In genomic region chr5:81303563-81303962, GRCh38 we compare ENCODE assay signal across 14 cellular contexts. TPM values are rescaled to one million over a fixed set of nuclear protein-coding genes. Genes with fewer than 3 reads are reported as not detected.
DNase-seq lines count a peak whose midpoint lies in the region; ATAC-seq, FAIRE-seq and TF ChIP-seq lines count a peak whose summit lies in the region.
"Had no signal": no experiment of that assay in that cellular context is flagged by ENCODE, and none has a peak within 500 bp of the region (broad histone marks: within the 10 kb centered on the region; RNA-seq: fewer than 3 reads in every experiment).

No MANE protein-coding gene starts in this region.

- TF ChIP-seq CTCF in AG09319 (IDR thresholded peaks at IDR 0.05; ENCODE audit: low read depth, low read length) (no peak), WERI-Rb-1 (IDR thresholded peaks at IDR 0.05; ENCODE audit: low read depth, low read length) (no peak)

- DNase-seq in AG09319 (ENCODE audit: extremely low read depth, low read depth) (peak; percentile 37), H54 (ENCODE audit: insufficient read length, low spot score) (peak; percentile 12), hepatic stellate cell (ENCODE audit: low spot score) (peak; percentile 12), WERI-Rb-1 (no peak), mucosa of gallbladder (ENCODE audit: low spot score) (no peak), GOT3 (lab: John Stamatoyannopoulos, UW) (no peak)
- no peak for DNase-seq in activated T-helper 1 cell treated with anti-CD3 and anti-CD28 coated beads, Interleukin-12 subunit alpha, Interleukin-12 subunit beta, Interleukin-2, Interleukin-4 antibody, amounts not matched to agents 30 ng/mL and 10 ng/mL and 1 ng/mL, durations not matched to agents 14 hours and 24 hours and 36 hours (ENCODE audit: low spot score)
- DNase-seq: activated CD4-positive, alpha-beta T cell treated with anti-CD3 and anti-CD28 coated beads, Interleukin-2, amount 50 U/mL, for 48 hours; DMS79 treated with DMSO at 0.1 percent for 48 hours; NCI-H2029 treated with DMSO at 0.1 percent for 48 hours; RPMI8226; upper lobe of left lung had no signal

- H3K4me1 Mint-ChIP-seq in activated T-helper 1 cell treated with anti-CD3 and anti-CD28 coated beads, Interleukin-12 subunit alpha, Interleukin-12 subunit beta, Interleukin-2, Interleukin-4 antibody, amounts not matched to agents 30 ng/mL and 10 ng/mL and 1 ng/mL, durations not matched to agents 14 hours and 24 hours and 36 hours (ENCODE audit: low read depth): peaks cover 32% of the 10 kb centered on the region

- H3K4me3 Mint-ChIP-seq in activated T-helper 1 cell treated with anti-CD3 and anti-CD28 coated beads, Interleukin-12 subunit alpha, Interleukin-12 subunit beta, Interleukin-2, Interleukin-4 antibody, amounts not matched to agents 30 ng/mL and 10 ng/mL and 1 ng/mL, durations not matched to agents 14 hours and 24 hours and 36 hours: peak overlapping the region; percentile 60

- ATAC-seq in HG02571 (IDR thresholded peaks at IDR 0.05; ENCODE audit: unreplicated experiment): no peak

- H3K27ac ChIP-seq in WERI-Rb-1: no peak overlapping the region
- H3K27ac ChIP-seq: coronary artery, upper lobe of left lung had no signal

- intact Hi-C loops in activated T-helper 1 cell treated with anti-CD3 and anti-CD28 coated beads, Interleukin-12 subunit alpha, Interleukin-12 subunit beta, Interleukin-2, Interleukin-4 antibody, amounts not matched to agents 30 ng/mL and 10 ng/mL and 1 ng/mL, durations not matched to agents 14 hours and 24 hours and 36 hours (cut with micrococcal nuclease): loop anchor here (5.0 to 10.0 kb wide), 7 partner anchors 119 to 1046 kb away; partner anchors contain the start of gene SERINC5

- no peak overlapping the region for H3K27ac Mint-ChIP-seq in activated T-helper 1 cell treated with anti-CD3 and anti-CD28 coated beads, Interleukin-12 subunit alpha, Interleukin-12 subunit beta, Interleukin-2, Interleukin-4 antibody, amounts not matched to agents 30 ng/mL and 10 ng/mL and 1 ng/mL, durations not matched to agents 14 hours and 24 hours and 36 hours

- no peaks in the 10 kb centered on the region for H3K27me3 ChIP-seq in WERI-Rb-1 (ENCODE audit: insufficient read depth, low read depth, severe bottlenecking)
- H3K27me3 ChIP-seq: upper lobe of left lung had no signal

- no peaks in the 10 kb centered on the region for H3K9me3 Mint-ChIP-seq in activated T-helper 1 cell treated with anti-CD3 and anti-CD28 coated beads, Interleukin-12 subunit alpha, Interleukin-12 subunit beta, Interleukin-2, Interleukin-4 antibody, amounts not matched to agents 30 ng/mL and 10 ng/mL and 1 ng/mL, durations not matched to agents 14 hours and 24 hours and 36 hours

- H3K36me3 Mint-ChIP-seq in activated T-helper 1 cell treated with anti-CD3 and anti-CD28 coated beads, Interleukin-12 subunit alpha, Interleukin-12 subunit beta, Interleukin-2, Interleukin-4 antibody, amounts not matched to agents 30 ng/mL and 10 ng/mL and 1 ng/mL, durations not matched to agents 14 hours and 24 hours and 36 hours (ENCODE audit: low read depth): peaks cover 12% of the 10 kb centered on the region

- no peaks in the 10 kb centered on the region for H3K9me3 ChIP-seq in WERI-Rb-1 (ENCODE audit: severe bottlenecking)
- H3K9me3 ChIP-seq: upper lobe of left lung had no signal

- H3K27me3 Mint-ChIP-seq in activated T-helper 1 cell treated with anti-CD3 and anti-CD28 coated beads, Interleukin-12 subunit alpha, Interleukin-12 subunit beta, Interleukin-2, Interleukin-4 antibody, amounts not matched to agents 30 ng/mL and 10 ng/mL and 1 ng/mL, durations not matched to agents 14 hours and 24 hours and 36 hours (ENCODE audit: insufficient read depth): no peaks in the 10 kb centered on the region

- no peak overlapping the region for H3K4me3 ChIP-seq in WERI-Rb-1 (ENCODE audit: low read depth, low read length)
- H3K4me3 ChIP-seq: coronary artery, upper lobe of left lung had no signal

- peaks cover 11% of the 10 kb centered on the region for H3K36me3 ChIP-seq in WERI-Rb-1

- peak; percentile 69 for FAIRE-seq in H54 (lab: Jason Lieb, UNC)

- no peak for TF ChIP-seq POLR2A in H54 (IDR thresholded peaks at IDR 0.05; ENCODE audit: low read depth, low read length)

RNA-seq across cellular contexts. Expression of gene ZCCHC9, which starts 2.2 kb away (rescaled TPM):
- 41.7 and 47.3 TPM in 2 replicates for total RNA-seq in activated T-helper 1 cell treated with anti-CD3 and anti-CD28 coated beads, Interleukin-12 subunit alpha, Interleukin-12 subunit beta, Interleukin-2, Interleukin-4 antibody, amounts not matched to agents 30 ng/mL and 10 ng/mL and 1 ng/mL, durations not matched to agents 14 hours and 24 hours and 36 hours
- 26.8 TPM for total RNA-seq in mucosa of gallbladder

Comparison
In these comparisons a context has a peak if more than half of its experiments do, and no peak if none do; other contexts are left out.
1. DNase-seq: peak in AG09319 (single experiment), H54 (single experiment) and hepatic stellate cell (single experiment); none in activated T-helper 1 cell treated with anti-CD3 and anti-CD28 coated beads, Interleukin-12 subunit alpha, Interleukin-12 subunit beta, Interleukin-2, Interleukin-4 antibody, amounts not matched to agents 30 ng/mL and 10 ng/mL and 1 ng/mL, durations not matched to agents 14 hours and 24 hours and 36 hours (single experiment), WERI-Rb-1 (single experiment), mucosa of gallbladder (single experiment) and GOT3 (single experiment).